ENCODE assay signal across 8 cellular contexts in the genomic region with DNA sequence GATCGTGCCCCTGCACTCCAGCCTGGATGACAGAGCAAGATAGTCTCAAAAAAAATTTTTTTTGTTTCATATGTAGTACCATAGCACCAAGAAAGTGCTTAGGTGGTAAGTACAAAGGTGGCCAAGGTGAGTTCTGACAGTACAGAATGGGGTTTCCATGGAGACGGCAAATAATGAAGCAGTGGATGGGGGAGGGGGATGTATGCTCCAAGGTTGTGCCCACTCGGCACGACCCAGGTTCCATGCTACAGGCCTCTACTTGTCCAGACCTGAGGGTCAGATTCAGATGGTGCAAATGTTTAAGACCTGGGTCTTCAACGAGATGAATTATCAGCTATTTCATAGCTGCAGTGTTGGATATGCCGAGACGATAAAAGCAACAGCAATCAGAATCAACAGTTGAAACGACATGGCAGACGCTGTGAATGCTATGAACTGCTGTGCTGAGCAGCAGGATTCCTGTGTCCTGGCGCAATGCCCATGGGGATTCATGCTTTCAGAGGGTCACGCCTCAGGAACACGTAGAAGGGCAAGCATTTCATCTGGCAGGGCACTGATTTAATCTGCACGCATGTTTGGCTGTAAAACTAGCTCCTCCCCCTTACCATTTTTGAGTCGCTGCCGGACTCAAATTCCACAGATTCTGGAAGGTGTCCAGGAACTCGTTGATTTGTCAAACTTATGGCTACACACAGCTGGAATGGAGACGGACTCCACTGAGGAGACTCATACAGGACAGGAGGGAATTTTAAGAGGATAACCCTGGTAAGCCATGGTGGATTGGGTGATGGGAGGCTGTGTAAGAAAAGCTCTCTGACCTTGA.
DNase-seq lines count a peak whose midpoint lies in the region; ATAC-seq and TF ChIP-seq lines count a peak whose summit lies in the region.

No MANE protein-coding gene starts in this region.

- peaks cover 2 to 12% (median 4%) of the 10 kb centered on the region in 3 donors for H3K27me3 Mint-ChIP-seq in CD14-positive monocyte (ENCODE audit: low read depth in 3 of 3)

- H3K27me3 ChIP-seq in heart left ventricle: no peaks in the 10 kb centered on the region

- peaks cover 0 to 15% (median 6%) of the 10 kb centered on the region in 12 donors for H3K9me3 ChIP-seq in heart left ventricle

- H3K4me3 ChIP-seq in heart left ventricle: peak overlapping the region in 9 of 12 donors; percentile 0 to 41 (median 29)

- H3K27ac Mint-ChIP-seq in CD14-positive monocyte: no peak overlapping the region

- H3K9me3 Mint-ChIP-seq in CD14-positive monocyte: peaks cover 1 to 9% (median 5%) of the 10 kb centered on the region in 7 donors

- no peaks in the 10 kb centered on the region for H3K36me3 Mint-ChIP-seq in CD14-positive monocyte

- ATAC-seq in heart left ventricle (peak; percentile 81 to 96 (median 91)), HG02885 (IDR thresholded peaks at IDR 0.05; ENCODE audit: poor library complexity, unreplicated experiment) (no peak), HG03457 (IDR thresholded peaks at IDR 0.05; ENCODE audit: unreplicated experiment) (no peak)

- H3K4me1 Mint-ChIP-seq in CD14-positive monocyte: no peaks in the 10 kb centered on the region

- in situ Hi-C loops in SK-MEL-5 (cut with HindIII; ENCODE audit: low pct_unique_long_range_greater_than_20kb, low sequenced_read_pairs): no loop called here

- TF ChIP-seq CTCF in heart left ventricle (IDR thresholded peaks at IDR 0.05) (no peak), CD14-positive monocyte (IDR thresholded peaks at IDR 0.05) (no peak)

- H3K27ac ChIP-seq in heart left ventricle: peak overlapping the region in 5 of 12 donors; percentile 8 to 56 (median 25)

- 25 to 30% (median 27%) methylated on average over 15 to 17 of the region's 17 CpGs for WGBS in heart left ventricle, 4 donors

- DNase-seq in HS-5 (ENCODE audit: low read depth) (peak; percentile 94), SK-MEL-5 (ENCODE audit: low read depth, low spot score) (peak; percentile 57), heart left ventricle (peak; percentile 76 to 93 (median 85)), stromal cell of bone marrow (ENCODE audit: low read depth) (peak; percentile 98), CD14-positive monocyte (ENCODE audit: low spot score) (no peak), SHP77 treated with DMSO at 0.1 percent for 48 hours (lab: John Stamatoyannopoulos, UW) (no peak)

- H3K4me1 ChIP-seq in heart left ventricle: peaks cover 0 to 17% (median 12%) of the 10 kb centered on the region in 12 donors

- intact Hi-C loops in heart left ventricle (cut with DNase I) (no loop called here), CD14-positive monocyte (cut with micrococcal nuclease) (no loop called here)

- TF ChIP-seq POLR2A in heart left ventricle (IDR thresholded peaks at IDR 0.05): no peak

- H3K36me3 ChIP-seq in heart left ventricle: no peaks in the 10 kb centered on the region

- H3K4me3 Mint-ChIP-seq in CD14-positive monocyte: no peak overlapping the region

Comparison
In these comparisons a context has a peak if more than half of its experiments do, and no peak if none do; other contexts are left out.
1. DNase-seq: peak in HS-5 (single experiment), SK-MEL-5 (single experiment), heart left ventricle (5 of 5) and stromal cell of bone marrow (single experiment); none in CD14-positive monocyte (single experiment) and SHP77 treated with DMSO at 0.1 percent for 48 hours (single experiment).
2. ATAC-seq: peak in heart left ventricle (4 of 4); none in HG02885 (single experiment) and HG03457 (single experiment).